In the genomic region with DNA sequence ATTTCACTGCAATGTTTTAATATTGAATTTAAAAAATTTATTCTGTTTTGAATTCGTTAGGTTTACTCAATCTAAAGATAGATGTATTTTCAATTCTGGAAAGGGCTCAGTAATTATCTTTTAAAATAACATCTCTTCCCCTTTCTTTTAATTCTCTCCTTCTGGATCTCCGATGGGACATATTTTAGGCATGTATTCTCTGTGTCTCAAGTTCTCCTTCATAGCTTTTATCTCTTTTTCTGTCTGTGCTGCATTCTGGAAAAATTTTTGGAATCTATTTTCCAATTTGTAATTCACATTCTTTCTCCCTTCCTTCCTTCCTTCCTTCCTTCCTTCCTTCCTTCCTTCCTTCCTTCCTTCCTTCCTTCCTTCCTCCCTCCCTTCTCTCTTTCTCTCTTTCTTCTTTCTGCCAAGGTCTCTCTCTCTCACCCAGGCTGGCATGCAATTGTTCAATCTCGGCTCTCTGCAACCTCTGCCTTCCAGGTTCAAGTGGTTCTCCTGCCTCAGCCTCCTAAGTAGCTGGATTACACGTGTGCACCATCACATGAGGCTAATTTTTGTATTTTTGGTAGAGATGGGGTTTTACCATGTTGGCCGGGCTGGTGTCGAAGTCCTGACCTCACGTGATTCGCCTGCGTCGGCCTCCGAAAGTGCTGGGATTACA, we compare ENCODE assay signal across 23 cellular contexts.
"Had no signal": no experiment of that assay in that cellular context is flagged by ENCODE, and none has a peak within 500 bp of the region (broad histone marks: within the 10 kb centered on the region; RNA-seq: fewer than 3 reads in every experiment).

No MANE protein-coding gene starts in this region.

- H3K27me3 ChIP-seq: SJSA1 had no signal

- H3K4me3 Mint-ChIP-seq: IgD-negative memory B cell, T-cell had no signal

- H3K27ac Mint-ChIP-seq: IgD-negative memory B cell, T-cell had no signal

- H3K36me3 ChIP-seq: SJSA1 had no signal

- H3K4me2 ChIP-seq: SK-N-SH had no signal

- H3K27ac ChIP-seq: HL-60, SJSA1 had no signal

- H3K4me1 ChIP-seq: SJSA1 had no signal

- DNase-seq: KBM-7, MV-4-11, NCI-H1048, NCI-H1105, NCI-H1417, NCI-H1436 treated with DMSO at 0.1 percent for 48 hours, NCI-H1694, NCI-H187 treated with DMSO at 0.1 percent for 48 hours, NCI-H2029 treated with DMSO at 0.1 percent for 48 hours, NCI-H2227 treated with DMSO at 0.1 percent for 48 hours, NCI-H524 treated with DMSO at 0.1 percent for 48 hours, NCI-H69, NCI-H774, Right ventricle myocardium superior, RPMI8226, SIG-M5, SK-N-SH, SW 1271, T-cell had no signal

- H3K27me3 Mint-ChIP-seq: IgD-negative memory B cell, T-cell had no signal

- H3K9ac ChIP-seq: SK-N-SH had no signal

- FAIRE-seq: HTR-8/SVneo had no signal

- H3K9me3 ChIP-seq: SJSA1 had no signal

- ATAC-seq: T-cell had no signal

- H3K4me3 ChIP-seq: SJSA1 had no signal

- H3K4me1 Mint-ChIP-seq: IgD-negative memory B cell, T-cell had no signal

- H3K36me3 Mint-ChIP-seq: IgD-negative memory B cell, T-cell had no signal
